23 cellular contexts compared by ENCODE assay signal in genomic region chr4:150997141-150997540, GRCh38. TPM values are rescaled to one million over a fixed set of nuclear protein-coding genes. Genes with fewer than 3 reads are reported as not detected.
A peak's percentile ranks its signal among the peaks of the same experiment; 100 is the strongest.
DNase-seq lines count a peak whose midpoint lies in the region; ATAC-seq, FAIRE-seq and TF ChIP-seq lines count a peak whose summit lies in the region.
"Had no signal": no experiment of that assay in that cellular context is flagged by ENCODE, and none has a peak within 500 bp of the region (broad histone marks: within the 10 kb centered on the region; RNA-seq: fewer than 3 reads in every experiment).

No MANE protein-coding gene starts in this region.

- H3F3A ChIP-seq in PC-3 (ENCODE audit: low read length, unreplicated experiment): no peaks in the 10 kb centered on the region

- POLR2A ChIA-PET in PC-3 (lab: Charles Lee; ENCODE audit: unreplicated experiment): no interaction called here

- TF ChIP-seq CTCF in PC-3 (conservative IDR thresholded peaks at IDR 0.05; ENCODE audit: low read depth, low read length) (no peak), bronchial epithelial cell (IDR thresholded peaks at IDR 0.05; ENCODE audit: insufficient read depth, low read length, severe bottlenecking) (no peak), fibroblast of the aortic adventitia (IDR thresholded peaks at IDR 0.05; ENCODE audit: insufficient read depth, low read length) (no peak)

- no peaks in the 10 kb centered on the region for H3K9me2 ChIP-seq in PC-3 (replicated peaks; ENCODE audit: low read length)

- no peak for FAIRE-seq in bronchial epithelial cell (lab: Jason Lieb, UNC)
- FAIRE-seq: A204.1, GM12892, H54 had no signal

- H3K4me3 ChIP-seq in PC-3 (ENCODE audit: low read length) (no peak overlapping the region), bronchial epithelial cell (ENCODE audit: low read depth, low read length) (no peak overlapping the region), fibroblast of the aortic adventitia (ENCODE audit: low read depth, low read length) (no peak overlapping the region)
- H3K4me3 ChIP-seq: BLaER1, HAP-1 had no signal

- no peak overlapping the region for H3K9ac ChIP-seq in PC-3 (ENCODE audit: low read length)
- H3K9ac ChIP-seq: BLaER1 had no signal

- H3K27ac ChIP-seq in PC-3 (ENCODE audit: low read length): peak overlapping the region; percentile 5; the same call in 1 of the 2 replicates
- H3K27ac ChIP-seq: 22Rv1, BLaER1, C4-2B had no signal

- DNase-seq in ELR (ENCODE audit: low read depth) (peak; percentile 37), PC-3 (peak; percentile 52), bronchial epithelial cell (ENCODE audit: low read depth) (peak; percentile 67), fibroblast of the aortic adventitia (ENCODE audit: low read depth) (peak; percentile 1), HT-29 (ENCODE audit: low spot score) (no peak), GM03348 (ENCODE audit: low spot score) (no peak)
- no peak for DNase-seq in activated effector memory CD4-positive, alpha-beta T cell treated with anti-CD3 and anti-CD28 coated beads, Interleukin-2, amount 50 U/mL, for 16 hours
- DNase-seq: Caco-2; CD4-positive, CD25-positive, alpha-beta regulatory T cell; CD8-positive, alpha-beta T cell; DMS153; DND-41; GF-D8; GOT3; HFFc6 had no signal

- H3K79me2 ChIP-seq in PC-3 (ENCODE audit: low read length): peaks cover 86% of the 10 kb centered on the region

- no peak overlapping the region for H2AFZ ChIP-seq in PC-3 (ENCODE audit: low read length)

- no TSS peak for BruUV-seq in PC-3 (replicated peaks; lab: Mats Ljungman, UMichigan)

- CTCF ChIA-PET in PC-3 (lab: Charles Lee): no interaction called here

- no peaks in the 10 kb centered on the region for H3K9me3 ChIP-seq in PC-3 (ENCODE audit: low read length)
- H3K9me3 ChIP-seq: Caco-2, HAP-1 had no signal

- H3K27me3 ChIP-seq in PC-3 (ENCODE audit: low read length): no peaks in the 10 kb centered on the region
- H3K27me3 ChIP-seq in bronchial epithelial cell (ENCODE audit: control insufficient read depth, insufficient read depth, low read length): no peaks in the 10 kb centered on the region
- H3K27me3 ChIP-seq: BLaER1 had no signal

- H4K20me1 ChIP-seq in PC-3 (ENCODE audit: low read length): no peaks in the 10 kb centered on the region; the same call in 1 of the 2 replicates

- H3K36me3 ChIP-seq in PC-3 (ENCODE audit: low read depth, low read length): no peaks in the 10 kb centered on the region
- no peaks in the 10 kb centered on the region for H3K36me3 ChIP-seq in bronchial epithelial cell (ENCODE audit: control insufficient read depth, insufficient read depth, low read length)
- H3K36me3 ChIP-seq: HAP-1 had no signal

- H3K4me1 ChIP-seq in PC-3 (ENCODE audit: insufficient read depth, low read length): peaks cover 7% of the 10 kb centered on the region; the same call in 1 of the 2 replicates
- H3K4me1 ChIP-seq: Caco-2, HAP-1 had no signal

- ATAC-seq in PC-3 (peak; percentile 20; the same call in 1 of the 2 replicates), GM18873 (IDR thresholded peaks at IDR 0.05; ENCODE audit: low FRiP score, unreplicated experiment) (no peak)
- ATAC-seq: CD8-positive, alpha-beta T cell had no signal

- peak overlapping the region; percentile 44 for H3K4me2 ChIP-seq in PC-3 (ENCODE audit: low read length)
- H3K4me2 ChIP-seq: BLaER1 had no signal

- intact Hi-C loops in PC-3 (cut with micrococcal nuclease): no loop called here

RNA-seq across cellular contexts. Expression of gene LRBA, which starts 17.9 kb away (rescaled TPM):
- total RNA-seq in PC-3 (2014; rRNA removed) (38.2 and 40.8 TPM in 2 replicates), bronchial epithelial cell (103 and 119 TPM in 2 replicates), fibroblast of the aortic adventitia (ENCODE audit: low replicate concordance) (44.2 and 45.8 TPM in 2 replicates)
- 53.4 and 58.9 TPM in 2 replicates for total RNA-seq in HT-29 (2014; rRNA removed; shearing (Covaris generic))

Comparison
In these comparisons a context has a peak if more than half of its experiments do, and no peak if none do; other contexts are left out.
1. DNase-seq: peak in ELR (single experiment), PC-3 (single experiment), bronchial epithelial cell (single experiment) and fibroblast of the aortic adventitia (single experiment); none in activated effector memory CD4-positive, alpha-beta T cell treated with anti-CD3 and anti-CD28 coated beads, Interleukin-2, amount 50 U/mL, for 16 hours (single experiment), HT-29 (single experiment) and GM03348 (single experiment).